ENCODE assay signal across 16 cellular contexts in genomic region chr1:53078333-53079101, GRCh38. TPM values are rescaled to one million over a fixed set of nuclear protein-coding genes. Genes with fewer than 3 reads are reported as not detected.
"Had no signal": no experiment of that assay in that cellular context is flagged by ENCODE, and none has a peak within 500 bp of the region (broad histone marks: within the 10 kb centered on the region; RNA-seq: fewer than 3 reads in every experiment).

No MANE protein-coding gene starts in this region.

- ATAC-seq: activated T-cell treated with anti-CD3 and anti-CD28 coated beads, Interleukin-2, amount 50 U/mL, for 72 hours; sciatic nerve; stimulated activated naive B cell treated with anti-CD40 and anti-IgM and Interleukin-4, amounts not matched to agents 10 μg/mL and 1 μg/mL and 100 μg/mL, for 72 hours had no signal

- H3K27me3 ChIP-seq: breast epithelium, esophagus muscularis mucosa, hepatocyte, thyroid gland had no signal

- H3K27ac ChIP-seq: breast epithelium, esophagus muscularis mucosa, hepatocyte, prostate gland, thyroid gland, WERI-Rb-1 had no signal

- H2AFZ ChIP-seq: hepatocyte had no signal

- H3K9me3 ChIP-seq: breast epithelium, esophagus muscularis mucosa, prostate gland, thyroid gland had no signal

- H3K79me2 ChIP-seq: hepatocyte had no signal

- H3K4me2 ChIP-seq: hepatocyte had no signal

- DNase-seq: activated CD4-positive, alpha-beta T cell treated with anti-CD3 and anti-CD28 coated beads, Interleukin-2, amount 50 U/mL, for 4 hours; activated T-cell treated with anti-CD3 and anti-CD28 coated beads, Interleukin-2, amount 50 U/mL, for 72 hours; effector memory CD4-positive, alpha-beta T cell; stimulated activated naive B cell treated with anti-CD40 and anti-IgM and Interleukin-4, amounts not matched to agents 10 μg/mL and 1 μg/mL and 100 μg/mL, for 72 hours; SW 1271; T-helper 2 cell; thyroid gland; WERI-Rb-1 had no signal

- FAIRE-seq: astrocyte, endothelial cell of umbilical vein had no signal

- H3K4me3 ChIP-seq: breast epithelium, esophagus muscularis mucosa, hepatocyte, prostate gland, thyroid gland had no signal

- H3K4me1 ChIP-seq: breast epithelium, prostate gland, thyroid gland had no signal

- H3K36me3 ChIP-seq: breast epithelium, thyroid gland, WERI-Rb-1 had no signal

RNA-seq across cellular contexts. Expression of gene PODN, which starts 16.5 kb away (rescaled TPM):
- total RNA-seq: activated CD8-positive, alpha-beta memory T cell treated with anti-CD3 and anti-CD28 coated beads for 36 hours; activated T-cell treated with anti-CD3 and anti-CD28 coated beads, Interleukin-2, amount 50 U/mL, for 72 hours had no signal
